ENCODE assay signal across 26 cellular contexts in the genomic region with DNA sequence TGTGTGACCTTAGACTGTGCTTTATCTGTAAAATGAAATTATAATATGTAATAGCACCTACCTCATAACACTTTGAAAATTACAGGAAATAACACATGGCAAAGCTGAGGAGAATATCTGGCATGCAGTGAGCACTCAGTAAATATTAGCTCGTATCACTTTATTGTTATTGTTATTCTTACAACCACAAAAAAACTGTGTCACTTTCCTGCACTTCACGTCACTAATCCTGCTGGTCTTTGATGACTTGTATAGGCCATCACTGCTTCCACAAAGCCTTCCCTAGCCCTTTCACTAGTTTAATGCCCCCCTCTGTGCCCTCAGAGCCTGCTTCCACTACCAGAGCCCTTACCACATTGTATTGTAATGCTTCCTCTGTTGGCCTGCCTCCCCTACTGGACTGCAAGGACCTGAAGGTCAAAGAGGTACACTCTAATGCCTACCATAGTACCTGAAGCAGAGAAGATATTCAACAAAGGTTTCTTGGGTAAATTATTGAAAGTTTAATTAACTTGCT.
"Had no signal": no experiment of that assay in that cellular context is flagged by ENCODE, and none has a peak within 500 bp of the region (broad histone marks: within the 10 kb centered on the region; RNA-seq: fewer than 3 reads in every experiment).

No MANE protein-coding gene starts in this region.

- H3K27ac Mint-ChIP-seq: activated B cell treated with CpG ODN at 0.5 μM for 24 hours; activated CD8-positive, alpha-beta T cell treated with anti-CD3 and anti-CD28 coated beads for 36 hours; activated naive CD4-positive, alpha-beta T cell treated with anti-CD3 and anti-CD28 coated beads, Interleukin-2, amount 50 U/mL, for 72 hours; activated T-helper 2 cell treated with anti-CD3 and anti-CD28 coated beads, Interferon-gamma antibody, Interleukin-2, Interleukin-4, amounts not matched to agents 10 μg/mL and 5 μg/mL and 100 μg/mL, durations not matched to agents 14 hours and 24 hours and 36 hours; effector memory CD8-positive, alpha-beta T cell; nephron progenitor cell; stimulated activated memory B cell treated with anti-CD40 and anti-IgM and Interleukin-4, amounts not matched to agents 10 μg/mL and 1 μg/mL and 100 μg/mL, for 72 hours; type B pancreatic cell had no signal

- H3K36me3 Mint-ChIP-seq: stimulated activated memory B cell treated with anti-CD40 and anti-IgM and Interleukin-4, amounts not matched to agents 10 μg/mL and 1 μg/mL and 100 μg/mL, for 72 hours had no signal

- H3K27me3 Mint-ChIP-seq: activated CD8-positive, alpha-beta T cell treated with anti-CD3 and anti-CD28 coated beads for 36 hours; effector memory CD8-positive, alpha-beta T cell; stimulated activated naive CD8-positive, alpha-beta T cell treated with anti-CD3 and anti-CD28 coated beads, Interleukin-15, amount 100 ng/mL, for 72 hours; type B pancreatic cell had no signal

- ATAC-seq: activated CD8-positive, alpha-beta T cell treated with anti-CD3 and anti-CD28 coated beads for 36 hours; activated naive CD4-positive, alpha-beta T cell treated with anti-CD3 and anti-CD28 coated beads, Interleukin-2, amount 50 U/mL, for 72 hours; effector memory CD8-positive, alpha-beta T cell; heart right ventricle; pancreas; sciatic nerve; SK-N-SH treated with all-trans-retinoic acid at 6 μM for 48 hours; stimulated activated memory B cell treated with anti-CD40 and anti-IgM and Interleukin-4, amounts not matched to agents 10 μg/mL and 1 μg/mL and 100 μg/mL, for 72 hours; stimulated activated naive CD8-positive, alpha-beta T cell treated with anti-CD3 and anti-CD28 coated beads, Interleukin-15, amount 100 ng/mL, for 72 hours had no signal

- H3K4me3 ChIP-seq: colonic mucosa, heart right ventricle, pancreas, prostate gland, skin epidermis had no signal

- H3K4me1 ChIP-seq: colonic mucosa, prostate gland had no signal

- H3K9me3 ChIP-seq: colonic mucosa, heart right ventricle, pancreas, prostate gland had no signal

- H3K36me3 ChIP-seq: colonic mucosa, pancreas, prostate gland had no signal

- H3K27me3 ChIP-seq: colonic mucosa, heart right ventricle, pancreas had no signal

- H3K27ac ChIP-seq: colonic mucosa, pancreas, prostate gland, skin epidermis had no signal

- H3K4me1 Mint-ChIP-seq: activated B cell treated with CpG ODN at 0.5 μM for 24 hours had no signal

- DNase-seq: activated B cell treated with CpG ODN at 0.5 μM for 24 hours; activated CD4-positive, alpha-beta T cell treated with anti-CD3 and anti-CD28 coated beads, Interleukin-2, amount 50 U/mL, for 1 hour; activated CD8-positive, alpha-beta T cell treated with anti-CD3 and anti-CD28 coated beads for 36 hours; activated T-cell treated with anti-CD3 and anti-CD28 coated beads, Interleukin-2, amount 50 U/mL, for 48 hours; cerebellar nuclear complex; colonic mucosa; effector memory CD8-positive, alpha-beta T cell; foreskin fibroblast; heart right ventricle; nephron progenitor cell; nucleus accumbens; pancreas; retina; stimulated activated CD4-positive, alpha-beta T cell treated with anti-CD3 and anti-CD28 coated beads, Interleukin-12 subunit alpha, Interleukin-12 subunit beta, amount 100 ng/mL, for 4 hours; stimulated activated CD4-positive, alpha-beta T cell treated with anti-CD3 and anti-CD28 coated beads, Interleukin-4, amount 100 ng/mL, for 24 hours; stimulated activated naive CD8-positive, alpha-beta T cell treated with anti-CD3 and anti-CD28 coated beads, Interleukin-15, amount 100 ng/mL, for 72 hours; substantia nigra; T-helper 2 cell had no signal

- H3K9me3 Mint-ChIP-seq: activated B cell treated with CpG ODN at 0.5 μM for 24 hours; activated CD8-positive, alpha-beta T cell treated with anti-CD3 and anti-CD28 coated beads for 36 hours; activated naive CD4-positive, alpha-beta T cell treated with anti-CD3 and anti-CD28 coated beads, Interleukin-2, amount 50 U/mL, for 72 hours; activated T-helper 2 cell treated with anti-CD3 and anti-CD28 coated beads, Interferon-gamma antibody, Interleukin-2, Interleukin-4, amounts not matched to agents 10 μg/mL and 5 μg/mL and 100 μg/mL, durations not matched to agents 14 hours and 24 hours and 36 hours; effector memory CD8-positive, alpha-beta T cell; stimulated activated memory B cell treated with anti-CD40 and anti-IgM and Interleukin-4, amounts not matched to agents 10 μg/mL and 1 μg/mL and 100 μg/mL, for 72 hours had no signal

- H3K4me3 Mint-ChIP-seq: activated B cell treated with CpG ODN at 0.5 μM for 24 hours; activated CD8-positive, alpha-beta T cell treated with anti-CD3 and anti-CD28 coated beads for 36 hours; effector memory CD8-positive, alpha-beta T cell; nephron progenitor cell; stimulated activated memory B cell treated with anti-CD40 and anti-IgM and Interleukin-4, amounts not matched to agents 10 μg/mL and 1 μg/mL and 100 μg/mL, for 72 hours; stimulated activated naive CD8-positive, alpha-beta T cell treated with anti-CD3 and anti-CD28 coated beads, Interleukin-15, amount 100 ng/mL, for 72 hours; type B pancreatic cell had no signal
